1 cellular context compared by ENCODE assay signal in the genomic region with DNA sequence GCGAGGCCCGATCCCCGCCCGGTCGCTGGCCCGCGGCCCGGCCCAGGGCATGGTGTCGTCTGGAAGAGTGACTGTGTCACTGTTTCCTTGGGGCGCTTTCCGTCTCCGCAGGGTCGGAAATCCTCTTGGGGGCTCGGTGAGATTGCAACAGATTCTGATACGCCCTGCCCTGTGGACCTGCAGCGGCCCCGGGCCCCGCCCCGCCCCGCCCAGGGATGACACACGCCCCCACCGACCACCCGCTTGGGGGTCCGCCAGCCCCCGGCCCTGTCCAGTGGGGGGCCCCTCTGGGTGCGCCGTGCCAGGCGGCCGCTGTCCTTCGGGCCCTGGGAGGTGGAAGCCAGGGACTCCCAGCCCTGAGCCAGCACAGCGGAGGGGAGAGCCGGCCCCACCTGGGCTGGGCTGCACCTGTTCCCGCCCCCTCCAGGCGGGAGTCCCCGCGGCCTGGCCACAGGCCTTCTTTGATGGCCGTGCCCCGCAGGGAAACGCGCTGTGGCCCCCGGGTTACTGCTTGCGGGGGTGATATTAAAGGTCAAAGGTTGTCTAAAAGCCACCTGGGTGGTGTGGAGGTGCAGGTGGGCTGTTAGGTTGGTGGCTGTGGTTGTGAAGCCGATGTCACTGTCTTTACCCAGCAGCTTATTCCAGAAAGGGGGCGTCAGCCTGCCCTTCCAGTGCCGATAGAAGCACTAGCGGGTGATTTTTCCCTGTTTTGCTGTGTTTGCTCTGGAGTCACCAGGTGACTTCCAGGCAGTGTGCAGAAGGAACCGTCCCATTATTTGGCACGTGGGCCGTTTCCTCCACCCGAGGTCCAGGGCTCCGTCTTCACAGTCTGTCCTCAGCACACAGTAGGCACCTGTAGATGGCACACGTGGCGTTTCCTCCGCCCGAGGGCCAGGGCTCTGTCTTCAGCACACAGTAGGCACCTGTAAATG.
A peak's percentile ranks its signal among the peaks of the same experiment; 100 is the strongest.
TF ChIP-seq lines count a peak whose summit lies in the region.

No MANE protein-coding gene starts in this region.

TF ChIP-seq in K562, 482 proteins besides CTCF, POLR2A, EP300 and RAD21:
- TF ChIP-seq ZKSCAN1 (IDR thresholded peaks at IDR 0.05; ENCODE audit: low read depth, low read length) (peak; percentile 97), KDM4B (IDR thresholded peaks at IDR 0.05; ENCODE audit: borderline replicate concordance in 2 of 2, low read depth in 1 of 2) (no peak), ZSCAN32 (CRISPR knock-in tag; IDR thresholded peaks at IDR 0.05) (no peak), FOXJ2 (tag; IDR thresholded peaks at IDR 0.05) (no peak), CBX1 (IDR thresholded peaks at IDR 0.05; ENCODE audit: low read depth) (no peak), RERE (CRISPR knock-in tag; IDR thresholded peaks at IDR 0.05; ENCODE audit: borderline replicate concordance) (no peak), CEBPG (CRISPR knock-in tag; IDR thresholded peaks at IDR 0.05) (no peak), CEBPG (tag; conservative IDR thresholded peaks at IDR 0.05 in 1 of 2, IDR thresholded peaks at IDR 0.05 in 1 of 2) (no peak), ID3 (CRISPR knock-in tag; IDR thresholded peaks at IDR 0.05) (no peak), ID3 (tag; IDR thresholded peaks at IDR 0.05) (0 out of 2 replicates have a peak, but pooled peaks have one; percentile 48), POLR2G (IDR thresholded peaks at IDR 0.05; ENCODE audit: low read depth, low read length) (0 out of 2 replicates have a peak, but pooled peaks have one; percentile 2), ZEB2 (IDR thresholded peaks at IDR 0.05) (0 out of 2 replicates have a peak, but pooled peaks have one; percentile 21), SP1 (CRISPR knock-in tag; IDR thresholded peaks at IDR 0.05) (0 out of 2 replicates have a peak, but pooled peaks have one; percentile 38), ETS1 (conservative IDR thresholded peaks at IDR 0.05; ENCODE audit: control insufficient read depth, low read depth, low read length) (0 out of 2 replicates have a peak, but pooled peaks have one; percentile 11), MYC (IDR thresholded peaks at IDR 0.05; ENCODE audit: low read depth, low read length) (no peak), MYC (CRISPR knock-in tag; IDR thresholded peaks at IDR 0.05; ENCODE audit: borderline replicate concordance, low read depth) (no peak), MTF1 (CRISPR knock-in tag; IDR thresholded peaks at IDR 0.05; ENCODE audit: borderline replicate concordance) (no peak), SAP30 (IDR thresholded peaks at IDR 0.05; ENCODE audit: borderline replicate concordance, insufficient read depth, low read depth, low read length, poor library complexity, severe bottlenecking) (peak; percentile 57), EGR1 (conservative IDR thresholded peaks at IDR 0.05) (peak; percentile 25; the same call in 1 of the 2 replicates)
- TF ChIP-seq, protein P1, sequence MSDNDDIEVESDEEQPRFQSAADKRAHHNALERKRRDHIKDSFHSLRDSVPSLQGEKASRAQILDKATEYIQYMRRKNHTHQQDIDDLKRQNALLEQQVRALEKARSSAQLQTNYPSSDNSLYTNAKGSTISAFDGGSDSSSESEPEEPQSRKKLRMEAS (CRISPR knock-in tag; IDR thresholded peaks at IDR 0.05) = peak; percentile 26
- TF ChIP-seq, protein P2, sequence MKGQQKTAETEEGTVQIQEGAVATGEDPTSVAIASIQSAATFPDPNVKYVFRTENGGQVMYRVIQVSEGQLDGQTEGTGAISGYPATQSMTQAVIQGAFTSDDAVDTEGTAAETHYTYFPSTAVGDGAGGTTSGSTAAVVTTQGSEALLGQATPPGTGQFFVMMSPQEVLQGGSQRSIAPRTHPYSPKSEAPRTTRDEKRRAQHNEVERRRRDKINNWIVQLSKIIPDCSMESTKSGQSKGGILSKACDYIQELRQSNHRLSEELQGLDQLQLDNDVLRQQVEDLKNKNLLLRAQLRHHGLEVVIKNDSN (CRISPR knock-in tag; IDR thresholded peaks at IDR 0.05) = peak; percentile 26; the same call in 1 of the 2 replicates
